11 cellular contexts compared by ENCODE assay signal in genomic region chr2:196431957-196432356, GRCh38.
DNase-seq lines count a peak whose midpoint lies in the region; ATAC-seq, FAIRE-seq and TF ChIP-seq lines count a peak whose summit lies in the region.
"Had no signal": no experiment of that assay in that cellular context is flagged by ENCODE, and none has a peak within 500 bp of the region (broad histone marks: within the 10 kb centered on the region; RNA-seq: fewer than 3 reads in every experiment).

No MANE protein-coding gene starts in this region.

- in situ Hi-C loops in IMR-90 (cut with MboI; ENCODE audit: low sequenced_read_pairs) = loop anchor here (25.0 kb wide), 1 partner anchor 345 kb away; no protein-coding TSS in a partner anchor

- H3K4me1 Mint-ChIP-seq in WTC11 = no peaks in the 10 kb centered on the region; the same call in 1 of the 2 replicates
- peaks cover 0 to 7% (median 0%) of the 10 kb centered on the region in 3 donors for H3K4me1 Mint-ChIP-seq in CD8-positive, alpha-beta memory T cell

- no peak overlapping the region for H3K4me2 ChIP-seq in IMR-90 (ENCODE audit: low read depth, low read length)
- no peak overlapping the region for H3K4me2 ChIP-seq in keratinocyte (ENCODE audit: control insufficient read depth, extremely low read depth, insufficient read depth, low read depth, low read length)

- H3K36me3 Mint-ChIP-seq in WTC11 = no peaks in the 10 kb centered on the region
- no peaks in the 10 kb centered on the region for H3K36me3 Mint-ChIP-seq in CD8-positive, alpha-beta memory T cell

- H3K27ac Mint-ChIP-seq in WTC11 = no peak overlapping the region
- H3K27ac Mint-ChIP-seq in CD8-positive, alpha-beta memory T cell = no peak overlapping the region

- CTCF ChIA-PET in IMR-90 (lab: Yijun Ruan, JAX) = interaction anchor here (1.0 to 1.5 kb wide), 2 partner anchors 8 to 11 kb away, joined by 4 to 5 read pairs; no protein-coding TSS in a partner anchor
- CTCF ChIA-PET in WTC11 (lab: Charles Lee) = interaction anchor here (1.2 to 2.8 kb wide), 2 partner anchors 22 kb away, joined by 4 to 12 read pairs; no protein-coding TSS in a partner anchor
- CTCF ChIA-PET in CD8-positive, alpha-beta memory T cell (lab: Charles Lee) = no interaction called here

- ATAC-seq in IMR-90 (ENCODE audit: low read depth) (no peak), WTC11 (peak; percentile 98)

- no peak overlapping the region for H4K91ac ChIP-seq in IMR-90 (ENCODE audit: insufficient read depth, low read depth, low read length)

- TF ChIP-seq RAD21 in IMR-90 (IDR thresholded peaks at IDR 0.05; ENCODE audit: low read length) = 0 out of 2 replicates have a peak, but pooled peaks have one; percentile 13

- H2BK120ac ChIP-seq in IMR-90 (ENCODE audit: low read depth, low read length) = no peak overlapping the region

- no peak for TF ChIP-seq POLR2A in IMR-90 (IDR thresholded peaks at IDR 0.05; ENCODE audit: low read depth, low read length)

- H2AFZ ChIP-seq in IMR-90 (replicated peaks; ENCODE audit: low read length, poor library complexity) (no peak overlapping the region), keratinocyte (ENCODE audit: control insufficient read depth, low read length) (no peak overlapping the region)

- dilution Hi-C loops in IMR-90 (cut with HindIII; ENCODE audit: low sequenced_read_pairs, unreplicated experiment) (no loop called here), keratinocyte (cut with MboI; ENCODE audit: extremely low pct_ligation_motif_present, low sequenced_read_pairs) (no loop called here)

- no CpG with 5 or more reads among the region's 4 CpGs for WGBS in IMR-90 (ENCODE audit: extremely low coverage in 2 of 2, insufficient read length in 1 of 2), 2 experiments

- peak; percentile 41 for TF ChIP-seq CTCF in D721Med (IDR thresholded peaks at IDR 0.05; ENCODE audit: insufficient read depth, missing control alignments)
- TF ChIP-seq CTCF in IMR-90 (conservative IDR thresholded peaks at IDR 0.05; ENCODE audit: low read depth, low read length) = peak; percentile 31
- TF ChIP-seq CTCF in WTC11 (IDR thresholded peaks at IDR 0.05) = no peak; the same call in 1 of the 2 replicates
- peak; percentile 21 to 36 (median 34) for TF ChIP-seq CTCF in keratinocyte (optimal IDR thresholded peaks at IDR 0.05 in 1 of 3, IDR thresholded peaks at IDR 0.05 in 1 of 3, conservative IDR thresholded peaks at IDR 0.05 in 1 of 3; ENCODE audit: extremely low read depth in 1 of 3, insufficient read depth in 2 of 3, low read length in 3 of 3)

- no peak overlapping the region for H4K8ac ChIP-seq in IMR-90 (ENCODE audit: low read depth in 2 of 2, low read length in 2 of 2)

- POLR2A ChIA-PET in IMR-90 (lab: Charles Lee; ENCODE audit: unreplicated experiment) = no interaction called here
- POLR2A ChIA-PET in WTC11 (lab: Charles Lee) = no interaction called here
- POLR2A ChIA-PET in CD8-positive, alpha-beta memory T cell (lab: Charles Lee) = no interaction called here

- no peaks in the 10 kb centered on the region for H3K36me3 ChIP-seq in IMR-90 (ENCODE audit: control insufficient read depth, insufficient read depth, low read length)
- H3K36me3 ChIP-seq in keratinocyte (ENCODE audit: control insufficient read depth in 2 of 2, extremely low read depth in 1 of 2, insufficient read depth in 2 of 2, low read length in 2 of 2) = no peaks in the 10 kb centered on the region
- no peaks in the 10 kb centered on the region for H3K36me3 ChIP-seq in CD8-positive, alpha-beta memory T cell (ENCODE audit: insufficient read depth, low read length)
- H3K36me3 ChIP-seq: ascending aorta had no signal

- no peaks in the 10 kb centered on the region for H4K20me1 ChIP-seq in IMR-90 (ENCODE audit: insufficient read depth, low read length)
- H4K20me1 ChIP-seq in keratinocyte (ENCODE audit: control insufficient read depth, extremely low read depth, insufficient read depth, low read length) = no peaks in the 10 kb centered on the region

- no peaks in the 10 kb centered on the region for H3K27me3 ChIP-seq in IMR-90 (ENCODE audit: control insufficient read depth, insufficient read depth, low read length)
- no peaks in the 10 kb centered on the region for H3K27me3 ChIP-seq in keratinocyte (ENCODE audit: control insufficient read depth, extremely low read depth, insufficient read depth, low read length)
- H3K27me3 ChIP-seq in CD8-positive, alpha-beta memory T cell (ENCODE audit: insufficient read depth, low read length, poor library complexity, severe bottlenecking) = no peaks in the 10 kb centered on the region
- H3K27me3 ChIP-seq: ascending aorta had no signal

- H2BK5ac ChIP-seq in IMR-90 (ENCODE audit: low read depth, low read length, poor library complexity, severe bottlenecking) = no peak overlapping the region

- no peak overlapping the region for H2BK15ac ChIP-seq in IMR-90 (ENCODE audit: low read depth, low read length)

- H2AK9ac ChIP-seq in IMR-90 (replicated peaks; ENCODE audit: low read depth, low read length, poor library complexity) = no peak overlapping the region

- H3K9ac ChIP-seq in IMR-90 (ENCODE audit: low read depth, low read length) (no peak overlapping the region), keratinocyte (ENCODE audit: control insufficient read depth, extremely low read depth, insufficient read depth, low read length) (no peak overlapping the region)

- H3K9me1 ChIP-seq in IMR-90 (ENCODE audit: insufficient read depth, low read length) = no peaks in the 10 kb centered on the region
- no peaks in the 10 kb centered on the region for H3K9me1 ChIP-seq in keratinocyte (ENCODE audit: control insufficient read depth, extremely low read depth, insufficient read depth, low read length)

- no TSS peak for BruUV-seq in IMR-90 (replicated peaks; lab: Mats Ljungman, UMichigan)

- no peaks in the 10 kb centered on the region for H3K4me1 ChIP-seq in IMR-90 (ENCODE audit: control insufficient read depth, insufficient read depth, low read length)
- H3K4me1 ChIP-seq in keratinocyte (ENCODE audit: control insufficient read depth, extremely low read depth, insufficient read depth, low read length) = no peaks in the 10 kb centered on the region
- no peaks in the 10 kb centered on the region for H3K4me1 ChIP-seq in CD8-positive, alpha-beta memory T cell (ENCODE audit: insufficient read depth, low read length)

- H3K27ac ChIP-seq in IMR-90 (ENCODE audit: insufficient read depth, low read length) (no peak overlapping the region), keratinocyte (ENCODE audit: control insufficient read depth, insufficient read depth, low read length) (no peak overlapping the region)
- no peak overlapping the region for H3K27ac ChIP-seq in CD8-positive, alpha-beta memory T cell (ENCODE audit: low read depth, low read length)
- H3K27ac ChIP-seq: ascending aorta, HL-60 had no signal

- no peaks in the 10 kb centered on the region for H3K9me3 Mint-ChIP-seq in WTC11
- H3K9me3 Mint-ChIP-seq in CD8-positive, alpha-beta memory T cell = no peaks in the 10 kb centered on the region

- H3K14ac ChIP-seq in IMR-90 (replicated peaks; ENCODE audit: low read depth, low read length) = no peak overlapping the region

- H2BK20ac ChIP-seq in IMR-90 (ENCODE audit: low read depth, low read length) = no peak overlapping the region

- no peaks in the 10 kb centered on the region for H3K79me2 ChIP-seq in keratinocyte (ENCODE audit: control insufficient read depth, insufficient read depth, low read length)

- no peaks in the 10 kb centered on the region for H3K27me3 Mint-ChIP-seq in WTC11 (ENCODE audit: low read depth)
- H3K27me3 Mint-ChIP-seq in CD8-positive, alpha-beta memory T cell = peaks cover 4 to 33% of the 10 kb centered on the region in 2 donors

- H3K56ac ChIP-seq in IMR-90 (ENCODE audit: extremely low read depth, insufficient read depth, low read length) = no peak overlapping the region

- intact Hi-C loops in IMR-90 (cut with micrococcal nuclease) = no loop called here

- no peak overlapping the region for H4K5ac ChIP-seq in IMR-90 (ENCODE audit: low read depth, low read length)

- H3K9me3 ChIP-seq in IMR-90 (ENCODE audit: control insufficient read depth, insufficient read depth, low read length) (no peaks in the 10 kb centered on the region), keratinocyte (ENCODE audit: control insufficient read depth, low read depth, low read length) (no peaks in the 10 kb centered on the region)
- no peaks in the 10 kb centered on the region for H3K9me3 ChIP-seq in CD8-positive, alpha-beta memory T cell (ENCODE audit: low read length)
- H3K9me3 ChIP-seq: ascending aorta had no signal

- FAIRE-seq in D721Med (lab: Jason Lieb, UNC) (no peak), keratinocyte (lab: Jason Lieb, UNC) (no peak)

- H3K4me3 ChIP-seq in IMR-90 (ENCODE audit: insufficient read depth, low read depth, low read length) (no peak overlapping the region), keratinocyte (ENCODE audit: control insufficient read depth in 2 of 3, extremely low read depth in 1 of 3, insufficient read depth in 2 of 3, low read depth in 1 of 3, low read length in 3 of 3) (no peak overlapping the region)
- H3K4me3 ChIP-seq in CD8-positive, alpha-beta memory T cell (ENCODE audit: low read length) = no peak overlapping the region
- H3K4me3 ChIP-seq: ascending aorta had no signal

- no peak overlapping the region for H3K18ac ChIP-seq in IMR-90 (ENCODE audit: low read depth, low read length)

- H3K4ac ChIP-seq in IMR-90 (ENCODE audit: low read depth, low read length) = no peak overlapping the region

- DNase-seq in D721Med (ENCODE audit: insufficient read length, low spot score) = no peak
- peak; percentile 20 for DNase-seq in IMR-90
- DNase-seq in WTC11 (ENCODE audit: low spot score) = peak; percentile 46
- DNase-seq in keratinocyte (ENCODE audit: low read depth, low spot score) = no peak
- no peak for DNase-seq in LoVo (ENCODE audit: low spot score)
- DNase-seq in 8988T = no peak
- no peak for DNase-seq in CD8-positive, alpha-beta memory T cell
- DNase-seq in central memory CD4-positive, alpha-beta T cell = no peak
- DNase-seq: stimulated activated CD8-positive, alpha-beta memory T cell treated with anti-CD3 and anti-CD28 coated beads, Interleukin-4, amount 100 ng/mL, for 48 hours had no signal

- no peak overlapping the region for H2AK5ac ChIP-seq in IMR-90 (ENCODE audit: low read depth, low read length)

- no peak overlapping the region for H3K23ac ChIP-seq in IMR-90 (ENCODE audit: low read depth, low read length)

- no peak overlapping the region for H3K4me3 Mint-ChIP-seq in WTC11
- H3K4me3 Mint-ChIP-seq in CD8-positive, alpha-beta memory T cell = no peak overlapping the region

- no peaks in the 10 kb centered on the region for H3K79me1 ChIP-seq in IMR-90 (ENCODE audit: low read depth in 1 of 2, low read length in 2 of 2)

TF ChIP-seq in IMR-90, 13 proteins besides CTCF, POLR2A, EP300 and RAD21 (continues in another document):
- TF ChIP-seq MXI1 (IDR thresholded peaks at IDR 0.05; ENCODE audit: borderline replicate concordance, low read depth, low read length) = no peak
- no peak for TF ChIP-seq RCOR1 (IDR thresholded peaks at IDR 0.05; ENCODE audit: insufficient replicate concordance, low read length)
- TF ChIP-seq FOS (IDR thresholded peaks at IDR 0.05; ENCODE audit: low read depth, low read length) = no peak

TF ChIP-seq in WTC11, 78 proteins besides CTCF, POLR2A, EP300 and RAD21 (continues in another document):
- no peak for TF ChIP-seq FOXJ3 (CRISPR knock-in tag; IDR thresholded peaks at IDR 0.05; ENCODE audit: borderline replicate concordance)
- no peak for TF ChIP-seq JAZF1 (CRISPR knock-in tag; IDR thresholded peaks at IDR 0.05)

Comparison
In these comparisons a context has a peak if more than half of its experiments do, and no peak if none do; other contexts are left out.
1. DNase-seq: peak in IMR-90 (single experiment) and WTC11 (single experiment); none in D721Med (single experiment), keratinocyte (single experiment), LoVo (single experiment), 8988T (single experiment), CD8-positive, alpha-beta memory T cell (0 of 5) and central memory CD4-positive, alpha-beta T cell (single experiment).